ENCODE assay signal across 1 cellular context in the genomic region with DNA sequence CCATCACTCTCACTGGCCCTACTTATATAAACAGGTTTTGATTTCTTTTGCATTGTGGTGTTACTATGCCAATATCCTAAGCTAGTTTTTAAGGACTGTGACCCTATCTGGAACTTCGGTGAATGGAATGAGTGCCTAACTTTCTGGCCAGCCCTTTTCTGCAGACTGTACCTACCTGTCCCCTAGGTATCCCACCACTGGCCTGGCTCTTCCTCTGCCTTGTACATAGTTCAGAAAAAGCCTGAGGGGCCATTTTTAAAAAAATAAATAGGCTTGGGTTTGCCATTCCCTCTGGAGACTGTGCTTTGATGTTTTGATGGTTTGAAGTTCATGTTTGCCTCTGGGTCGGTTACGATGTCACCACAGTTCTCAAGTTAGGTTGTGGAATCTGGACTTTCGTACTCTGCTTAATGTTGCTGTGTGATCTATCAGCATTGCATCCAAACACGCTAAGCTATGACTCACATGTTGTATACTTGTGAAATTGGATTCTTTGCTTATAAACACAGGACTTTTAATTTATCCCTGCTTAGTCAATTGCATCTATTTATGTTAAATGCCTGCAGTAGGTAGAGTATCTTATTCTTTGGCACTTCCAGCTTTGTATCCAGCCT.
TF ChIP-seq lines count a peak whose summit lies in the region.

No MANE protein-coding gene starts in this region.

TF ChIP-seq in HepG2, 621 proteins besides CTCF, POLR2A, EP300 and RAD21 (continued from another document and continues in another):
- TF ChIP-seq, protein P1, sequence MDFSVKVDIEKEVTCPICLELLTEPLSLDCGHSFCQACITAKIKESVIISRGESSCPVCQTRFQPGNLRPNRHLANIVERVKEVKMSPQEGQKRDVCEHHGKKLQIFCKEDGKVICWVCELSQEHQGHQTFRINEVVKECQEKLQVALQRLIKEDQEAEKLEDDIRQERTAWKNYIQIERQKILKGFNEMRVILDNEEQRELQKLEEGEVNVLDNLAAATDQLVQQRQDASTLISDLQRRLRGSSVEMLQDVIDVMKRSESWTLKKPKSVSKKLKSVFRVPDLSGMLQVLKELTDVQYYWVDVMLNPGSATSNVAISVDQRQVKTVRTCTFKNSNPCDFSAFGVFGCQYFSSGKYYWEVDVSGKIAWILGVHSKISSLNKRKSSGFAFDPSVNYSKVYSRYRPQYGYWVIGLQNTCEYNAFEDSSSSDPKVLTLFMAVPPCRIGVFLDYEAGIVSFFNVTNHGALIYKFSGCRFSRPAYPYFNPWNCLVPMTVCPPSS (IDR thresholded peaks at IDR 0.05): no peak
- no peak for TF ChIP-seq NRL (CRISPR knock-in tag; IDR thresholded peaks at IDR 0.05; ENCODE audit: borderline replicate concordance)
- no peak for TF ChIP-seq ZNF33A (CRISPR knock-in tag; IDR thresholded peaks at IDR 0.05; ENCODE audit: borderline replicate concordance)
- no peak for TF ChIP-seq DNMT1 (CRISPR knock-in tag; IDR thresholded peaks at IDR 0.05)
- no peak for TF ChIP-seq STAT5B (CRISPR knock-in tag; IDR thresholded peaks at IDR 0.05)
- TF ChIP-seq ZNF333 (CRISPR knock-in tag; IDR thresholded peaks at IDR 0.05; ENCODE audit: borderline replicate concordance): no peak
- no peak for TF ChIP-seq MTF1 (CRISPR knock-in tag; IDR thresholded peaks at IDR 0.05)
- no peak for TF ChIP-seq ZNF703 (CRISPR knock-in tag; IDR thresholded peaks at IDR 0.05; ENCODE audit: borderline replicate concordance)
- TF ChIP-seq ZNF614 (CRISPR knock-in tag; IDR thresholded peaks at IDR 0.05; ENCODE audit: borderline replicate concordance): peak; percentile 95
- TF ChIP-seq, protein P2, sequence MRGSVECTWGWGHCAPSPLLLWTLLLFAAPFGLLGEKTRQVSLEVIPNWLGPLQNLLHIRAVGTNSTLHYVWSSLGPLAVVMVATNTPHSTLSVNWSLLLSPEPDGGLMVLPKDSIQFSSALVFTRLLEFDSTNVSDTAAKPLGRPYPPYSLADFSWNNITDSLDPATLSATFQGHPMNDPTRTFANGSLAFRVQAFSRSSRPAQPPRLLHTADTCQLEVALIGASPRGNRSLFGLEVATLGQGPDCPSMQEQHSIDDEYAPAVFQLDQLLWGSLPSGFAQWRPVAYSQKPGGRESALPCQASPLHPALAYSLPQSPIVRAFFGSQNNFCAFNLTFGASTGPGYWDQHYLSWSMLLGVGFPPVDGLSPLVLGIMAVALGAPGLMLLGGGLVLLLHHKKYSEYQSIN (CRISPR knock-in tag; IDR thresholded peaks at IDR 0.05; ENCODE audit: borderline replicate concordance): no peak
- TF ChIP-seq, protein P3, sequence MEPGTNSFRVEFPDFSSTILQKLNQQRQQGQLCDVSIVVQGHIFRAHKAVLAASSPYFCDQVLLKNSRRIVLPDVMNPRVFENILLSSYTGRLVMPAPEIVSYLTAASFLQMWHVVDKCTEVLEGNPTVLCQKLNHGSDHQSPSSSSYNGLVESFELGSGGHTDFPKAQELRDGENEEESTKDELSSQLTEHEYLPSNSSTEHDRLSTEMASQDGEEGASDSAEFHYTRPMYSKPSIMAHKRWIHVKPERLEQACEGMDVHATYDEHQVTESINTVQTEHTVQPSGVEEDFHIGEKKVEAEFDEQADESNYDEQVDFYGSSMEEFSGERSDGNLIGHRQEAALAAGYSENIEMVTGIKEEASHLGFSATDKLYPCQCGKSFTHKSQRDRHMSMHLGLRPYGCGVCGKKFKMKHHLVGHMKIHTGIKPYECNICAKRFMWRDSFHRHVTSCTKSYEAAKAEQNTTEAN (CRISPR knock-in tag; conservative IDR thresholded peaks at IDR 0.05): peak; percentile 77
- no peak for TF ChIP-seq SP2 (CRISPR knock-in tag; IDR thresholded peaks at IDR 0.05)
- TF ChIP-seq MED1 (CRISPR knock-in tag; IDR thresholded peaks at IDR 0.05): peak; percentile 95
- TF ChIP-seq ZNF816 (CRISPR knock-in tag; IDR thresholded peaks at IDR 0.05; ENCODE audit: borderline replicate concordance): no peak
- TF ChIP-seq, protein P4, sequence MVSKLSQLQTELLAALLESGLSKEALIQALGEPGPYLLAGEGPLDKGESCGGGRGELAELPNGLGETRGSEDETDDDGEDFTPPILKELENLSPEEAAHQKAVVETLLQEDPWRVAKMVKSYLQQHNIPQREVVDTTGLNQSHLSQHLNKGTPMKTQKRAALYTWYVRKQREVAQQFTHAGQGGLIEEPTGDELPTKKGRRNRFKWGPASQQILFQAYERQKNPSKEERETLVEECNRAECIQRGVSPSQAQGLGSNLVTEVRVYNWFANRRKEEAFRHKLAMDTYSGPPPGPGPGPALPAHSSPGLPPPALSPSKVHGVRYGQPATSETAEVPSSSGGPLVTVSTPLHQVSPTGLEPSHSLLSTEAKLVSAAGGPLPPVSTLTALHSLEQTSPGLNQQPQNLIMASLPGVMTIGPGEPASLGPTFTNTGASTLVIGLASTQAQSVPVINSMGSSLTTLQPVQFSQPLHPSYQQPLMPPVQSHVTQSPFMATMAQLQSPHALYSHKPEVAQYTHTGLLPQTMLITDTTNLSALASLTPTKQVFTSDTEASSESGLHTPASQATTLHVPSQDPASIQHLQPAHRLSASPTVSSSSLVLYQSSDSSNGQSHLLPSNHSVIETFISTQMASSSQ (IDR thresholded peaks at IDR 0.05; ENCODE audit: low read depth): peak; percentile 63
- TF ChIP-seq, protein P4 (CRISPR knock-in tag; IDR thresholded peaks at IDR 0.05; ENCODE audit: borderline replicate concordance): peak; percentile 75; the same call in 1 of the 2 replicates
- TF ChIP-seq, protein P5, sequence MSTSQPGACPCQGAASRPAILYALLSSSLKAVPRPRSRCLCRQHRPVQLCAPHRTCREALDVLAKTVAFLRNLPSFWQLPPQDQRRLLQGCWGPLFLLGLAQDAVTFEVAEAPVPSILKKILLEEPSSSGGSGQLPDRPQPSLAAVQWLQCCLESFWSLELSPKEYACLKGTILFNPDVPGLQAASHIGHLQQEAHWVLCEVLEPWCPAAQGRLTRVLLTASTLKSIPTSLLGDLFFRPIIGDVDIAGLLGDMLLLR (CRISPR knock-in tag; IDR thresholded peaks at IDR 0.05): no peak
- TF ChIP-seq TSC22D2 (CRISPR knock-in tag; IDR thresholded peaks at IDR 0.05; ENCODE audit: borderline replicate concordance): no peak; the same call in 1 of the 2 replicates
- TF ChIP-seq ZNF17 (CRISPR knock-in tag; IDR thresholded peaks at IDR 0.05): no peak
- TF ChIP-seq, protein P6, sequence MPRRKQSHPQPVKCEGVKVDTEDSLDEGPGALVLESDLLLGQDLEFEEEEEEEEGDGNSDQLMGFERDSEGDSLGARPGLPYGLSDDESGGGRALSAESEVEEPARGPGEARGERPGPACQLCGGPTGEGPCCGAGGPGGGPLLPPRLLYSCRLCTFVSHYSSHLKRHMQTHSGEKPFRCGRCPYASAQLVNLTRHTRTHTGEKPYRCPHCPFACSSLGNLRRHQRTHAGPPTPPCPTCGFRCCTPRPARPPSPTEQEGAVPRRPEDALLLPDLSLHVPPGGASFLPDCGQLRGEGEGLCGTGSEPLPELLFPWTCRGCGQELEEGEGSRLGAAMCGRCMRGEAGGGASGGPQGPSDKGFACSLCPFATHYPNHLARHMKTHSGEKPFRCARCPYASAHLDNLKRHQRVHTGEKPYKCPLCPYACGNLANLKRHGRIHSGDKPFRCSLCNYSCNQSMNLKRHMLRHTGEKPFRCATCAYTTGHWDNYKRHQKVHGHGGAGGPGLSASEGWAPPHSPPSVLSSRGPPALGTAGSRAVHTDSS (CRISPR knock-in tag; conservative IDR thresholded peaks at IDR 0.05): no peak
- TF ChIP-seq HNRNPUL1 (IDR thresholded peaks at IDR 0.05; ENCODE audit: low read depth, low read length): no peak
- no peak; the same call in 1 of the 2 replicates for TF ChIP-seq MED13 (CRISPR knock-in tag; IDR thresholded peaks at IDR 0.05)
- TF ChIP-seq, protein P7, sequence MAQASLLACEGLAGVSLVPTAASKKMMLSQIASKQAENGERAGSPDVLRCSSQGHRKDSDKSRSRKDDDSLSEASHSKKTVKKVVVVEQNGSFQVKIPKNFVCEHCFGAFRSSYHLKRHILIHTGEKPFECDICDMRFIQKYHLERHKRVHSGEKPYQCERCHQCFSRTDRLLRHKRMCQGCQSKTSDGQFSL (CRISPR knock-in tag; IDR thresholded peaks at IDR 0.05): no peak
- no peak for TF ChIP-seq KLF13 (CRISPR knock-in tag; IDR thresholded peaks at IDR 0.05)
- no peak; the same call in 1 of the 2 replicates for TF ChIP-seq WIZ (CRISPR knock-in tag; IDR thresholded peaks at IDR 0.05)
- TF ChIP-seq ZNF607 (CRISPR knock-in tag; IDR thresholded peaks at IDR 0.05; ENCODE audit: borderline replicate concordance): no peak; the same call in 1 of the 2 replicates
- TF ChIP-seq POLR2AphosphoS5 (IDR thresholded peaks at IDR 0.05; ENCODE audit: low read depth, low read length): no peak; the same call in 1 of the 2 replicates
- peak; percentile 60; the same call in 1 of the 2 replicates for TF ChIP-seq ARNT2 (CRISPR knock-in tag; IDR thresholded peaks at IDR 0.05; ENCODE audit: low read depth)
- TF ChIP-seq TMF1 (CRISPR knock-in tag; IDR thresholded peaks at IDR 0.05; ENCODE audit: low read depth): no peak
- TF ChIP-seq ZNF670 (CRISPR knock-in tag; IDR thresholded peaks at IDR 0.05; ENCODE audit: borderline replicate concordance): no peak
- TF ChIP-seq HNF4A (CRISPR knock-in tag; IDR thresholded peaks at IDR 0.05): peak; percentile 100
- no peak for TF ChIP-seq ZFP90 (CRISPR knock-in tag; IDR thresholded peaks at IDR 0.05; ENCODE audit: borderline replicate concordance)
- TF ChIP-seq CBX1 (IDR thresholded peaks at IDR 0.05; ENCODE audit: low read depth): no peak
- no peak for TF ChIP-seq IKZF4 (CRISPR knock-in tag; IDR thresholded peaks at IDR 0.05; ENCODE audit: borderline replicate concordance, low read depth, not compliant biosample characterization)
- no peak for TF ChIP-seq ZNF737 (CRISPR knock-in tag; IDR thresholded peaks at IDR 0.05; ENCODE audit: borderline replicate concordance)
- no peak for TF ChIP-seq PCBP2 (optimal IDR thresholded peaks at IDR 0.05; ENCODE audit: low read depth, low read length, poor library complexity, severe bottlenecking)
- TF ChIP-seq ZNF274 (CRISPR knock-in tag; IDR thresholded peaks at IDR 0.05): no peak
- TF ChIP-seq HMG20A (CRISPR knock-in tag; IDR thresholded peaks at IDR 0.05; ENCODE audit: borderline replicate concordance): peak; percentile 95
- no peak for TF ChIP-seq REL (CRISPR knock-in tag; conservative IDR thresholded peaks at IDR 0.05)
- TF ChIP-seq, protein P8, sequence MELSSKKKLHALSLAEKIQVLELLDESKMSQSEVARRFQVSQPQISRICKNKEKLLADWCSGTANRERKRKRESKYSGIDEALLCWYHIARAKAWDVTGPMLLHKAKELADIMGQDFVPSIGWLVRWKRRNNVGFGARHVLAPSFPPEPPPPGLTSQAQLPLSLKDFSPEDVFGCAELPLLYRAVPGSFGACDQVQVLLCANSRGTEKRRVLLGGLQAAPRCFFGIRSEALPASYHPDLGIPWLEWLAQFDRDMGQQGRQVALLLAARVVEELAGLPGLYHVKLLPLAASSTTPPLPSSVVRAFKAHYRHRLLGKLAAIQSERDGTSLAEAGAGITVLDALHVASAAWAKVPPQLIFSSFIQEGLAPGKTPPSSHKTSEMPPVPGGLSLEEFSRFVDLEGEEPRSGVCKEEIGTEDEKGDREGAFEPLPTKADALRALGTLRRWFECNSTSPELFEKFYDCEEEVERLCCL (CRISPR knock-in tag; IDR thresholded peaks at IDR 0.05; ENCODE audit: borderline replicate concordance): no peak
- TF ChIP-seq CHD2 (IDR thresholded peaks at IDR 0.05; ENCODE audit: low read depth, low read length): no peak
- TF ChIP-seq ZEB1 (IDR thresholded peaks at IDR 0.05; ENCODE audit: insufficient replicate concordance, low read depth): peak; percentile 81
- TF ChIP-seq, protein P9, sequence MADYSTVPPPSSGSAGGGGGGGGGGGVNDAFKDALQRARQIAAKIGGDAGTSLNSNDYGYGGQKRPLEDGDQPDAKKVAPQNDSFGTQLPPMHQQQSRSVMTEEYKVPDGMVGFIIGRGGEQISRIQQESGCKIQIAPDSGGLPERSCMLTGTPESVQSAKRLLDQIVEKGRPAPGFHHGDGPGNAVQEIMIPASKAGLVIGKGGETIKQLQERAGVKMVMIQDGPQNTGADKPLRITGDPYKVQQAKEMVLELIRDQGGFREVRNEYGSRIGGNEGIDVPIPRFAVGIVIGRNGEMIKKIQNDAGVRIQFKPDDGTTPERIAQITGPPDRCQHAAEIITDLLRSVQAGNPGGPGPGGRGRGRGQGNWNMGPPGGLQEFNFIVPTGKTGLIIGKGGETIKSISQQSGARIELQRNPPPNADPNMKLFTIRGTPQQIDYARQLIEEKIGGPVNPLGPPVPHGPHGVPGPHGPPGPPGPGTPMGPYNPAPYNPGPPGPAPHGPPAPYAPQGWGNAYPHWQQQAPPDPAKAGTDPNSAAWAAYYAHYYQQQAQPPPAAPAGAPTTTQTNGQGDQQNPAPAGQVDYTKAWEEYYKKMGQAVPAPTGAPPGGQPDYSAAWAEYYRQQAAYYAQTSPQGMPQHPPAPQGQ (CRISPR knock-in tag; IDR thresholded peaks at IDR 0.05; ENCODE audit: borderline replicate concordance): no peak
- TF ChIP-seq ZBTB3 (CRISPR knock-in tag; IDR thresholded peaks at IDR 0.05; ENCODE audit: borderline replicate concordance, low read depth): no peak
- TF ChIP-seq, protein P10, sequence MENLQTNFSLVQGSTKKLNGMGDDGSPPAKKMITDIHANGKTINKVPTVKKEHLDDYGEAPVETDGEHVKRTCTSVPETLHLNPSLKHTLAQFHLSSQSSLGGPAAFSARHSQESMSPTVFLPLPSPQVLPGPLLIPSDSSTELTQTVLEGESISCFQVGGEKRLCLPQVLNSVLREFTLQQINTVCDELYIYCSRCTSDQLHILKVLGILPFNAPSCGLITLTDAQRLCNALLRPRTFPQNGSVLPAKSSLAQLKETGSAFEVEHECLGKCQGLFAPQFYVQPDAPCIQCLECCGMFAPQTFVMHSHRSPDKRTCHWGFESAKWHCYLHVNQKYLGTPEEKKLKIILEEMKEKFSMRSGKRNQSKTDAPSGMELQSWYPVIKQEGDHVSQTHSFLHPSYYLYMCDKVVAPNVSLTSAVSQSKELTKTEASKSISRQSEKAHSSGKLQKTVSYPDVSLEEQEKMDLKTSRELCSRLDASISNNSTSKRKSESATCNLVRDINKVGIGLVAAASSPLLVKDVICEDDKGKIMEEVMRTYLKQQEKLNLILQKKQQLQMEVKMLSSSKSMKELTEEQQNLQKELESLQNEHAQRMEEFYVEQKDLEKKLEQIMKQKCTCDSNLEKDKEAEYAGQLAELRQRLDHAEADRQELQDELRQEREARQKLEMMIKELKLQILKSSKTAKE (CRISPR knock-in tag; IDR thresholded peaks at IDR 0.05; ENCODE audit: borderline replicate concordance): no peak
- no peak for TF ChIP-seq PAF1 (CRISPR knock-in tag; IDR thresholded peaks at IDR 0.05)
- TF ChIP-seq ZNF230 (CRISPR knock-in tag; IDR thresholded peaks at IDR 0.05): no peak
- TF ChIP-seq, protein P11, sequence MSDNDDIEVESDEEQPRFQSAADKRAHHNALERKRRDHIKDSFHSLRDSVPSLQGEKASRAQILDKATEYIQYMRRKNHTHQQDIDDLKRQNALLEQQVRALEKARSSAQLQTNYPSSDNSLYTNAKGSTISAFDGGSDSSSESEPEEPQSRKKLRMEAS (IDR thresholded peaks at IDR 0.05): peak; percentile 63
- TF ChIP-seq ELF1 (CRISPR knock-in tag; IDR thresholded peaks at IDR 0.05): peak; percentile 42; the same call in 1 of the 2 replicates
